ENCODE assay signal across 28 cellular contexts in genomic region chrX:124343016-124343415, GRCh38. TPM values are rescaled to one million over a fixed set of nuclear protein-coding genes. Genes with fewer than 3 reads are reported as not detected.
DNase-seq lines count a peak whose midpoint lies in the region; ATAC-seq, FAIRE-seq and TF ChIP-seq lines count a peak whose summit lies in the region.
"Had no signal": no experiment of that assay in that cellular context is flagged by ENCODE, and none has a peak within 500 bp of the region (broad histone marks: within the 10 kb centered on the region; RNA-seq: fewer than 3 reads in every experiment).

No MANE protein-coding gene starts in this region.

- H4K20me1 ChIP-seq in OCI-LY7 (ENCODE audit: insufficient read depth, low read length) = no peaks in the 10 kb centered on the region

- no peaks in the 10 kb centered on the region for H3K36me3 ChIP-seq in OCI-LY7 (ENCODE audit: insufficient read depth, low read length)
- H3K36me3 ChIP-seq: BLaER1, left lung, ovary, upper lobe of left lung had no signal

- no peak for ATAC-seq in activated CD8-positive, alpha-beta memory T cell treated with anti-CD3 and anti-CD28 coated beads, Interleukin-2, amount 10 ng/mL, durations not matched to agents 7 days and 5 days
- no peak for ATAC-seq in activated naive CD8-positive, alpha-beta T cell treated with anti-CD3 and anti-CD28 coated beads, Interleukin-2, amount 10 ng/mL, durations not matched to agents 7 days and 5 days (ENCODE audit: low read depth)
- peak; percentile 27 to 63 (median 63) for ATAC-seq in natural killer cell
- ATAC-seq in HG03196 (IDR thresholded peaks at IDR 0.05; ENCODE audit: unreplicated experiment) = no peak
- ATAC-seq: left lung, right cardiac atrium had no signal

- peaks cover 2% of the 10 kb centered on the region for H3K36me3 Mint-ChIP-seq in activated CD8-positive, alpha-beta memory T cell treated with anti-CD3 and anti-CD28 coated beads, Interleukin-2, amount 10 ng/mL, durations not matched to agents 7 days and 5 days
- no peaks in the 10 kb centered on the region for H3K36me3 Mint-ChIP-seq in activated naive CD8-positive, alpha-beta T cell treated with anti-CD3 and anti-CD28 coated beads, Interleukin-2, amount 10 ng/mL, durations not matched to agents 7 days and 5 days
- H3K36me3 Mint-ChIP-seq in natural killer cell = no peaks in the 10 kb centered on the region

- no peaks in the 10 kb centered on the region for H3K9me3 Mint-ChIP-seq in activated CD8-positive, alpha-beta memory T cell treated with anti-CD3 and anti-CD28 coated beads, Interleukin-2, amount 10 ng/mL, durations not matched to agents 7 days and 5 days (ENCODE audit: low read depth)
- H3K9me3 Mint-ChIP-seq in activated naive CD8-positive, alpha-beta T cell treated with anti-CD3 and anti-CD28 coated beads, Interleukin-2, amount 10 ng/mL, durations not matched to agents 7 days and 5 days = no peaks in the 10 kb centered on the region
- no peaks in the 10 kb centered on the region for H3K9me3 Mint-ChIP-seq in natural killer cell
- H3K9me3 Mint-ChIP-seq: nephron had no signal

- FAIRE-seq in HTR-8/SVneo (lab: Jason Lieb, UNC) = no peak

- peak overlapping the region; percentile 58 for H3K4me3 Mint-ChIP-seq in activated CD8-positive, alpha-beta memory T cell treated with anti-CD3 and anti-CD28 coated beads, Interleukin-2, amount 10 ng/mL, durations not matched to agents 7 days and 5 days
- H3K4me3 Mint-ChIP-seq in activated naive CD8-positive, alpha-beta T cell treated with anti-CD3 and anti-CD28 coated beads, Interleukin-2, amount 10 ng/mL, durations not matched to agents 7 days and 5 days = peak overlapping the region; percentile 81
- H3K4me3 Mint-ChIP-seq in natural killer cell = peak overlapping the region; percentile 55
- H3K4me3 Mint-ChIP-seq: nephron had no signal

- H3K4me2 ChIP-seq in OCI-LY7 (ENCODE audit: low read length) = no peak overlapping the region
- H3K4me2 ChIP-seq: BLaER1, PC-9 had no signal

- H3K79me2 ChIP-seq in OCI-LY7 (ENCODE audit: insufficient read depth, low read depth, low read length) = no peaks in the 10 kb centered on the region

- peaks cover 50% of the 10 kb centered on the region for H3K4me1 ChIP-seq in OCI-LY7 (ENCODE audit: insufficient read depth, low read length, poor library complexity, severe bottlenecking)
- H3K4me1 ChIP-seq: BLaER1, left lung, upper lobe of left lung had no signal

- peaks cover 48% of the 10 kb centered on the region for H3K4me1 Mint-ChIP-seq in activated CD8-positive, alpha-beta memory T cell treated with anti-CD3 and anti-CD28 coated beads, Interleukin-2, amount 10 ng/mL, durations not matched to agents 7 days and 5 days
- H3K4me1 Mint-ChIP-seq in activated naive CD8-positive, alpha-beta T cell treated with anti-CD3 and anti-CD28 coated beads, Interleukin-2, amount 10 ng/mL, durations not matched to agents 7 days and 5 days = peaks cover 52% of the 10 kb centered on the region
- peaks cover 53 to 62% of the 10 kb centered on the region in 2 donors for H3K4me1 Mint-ChIP-seq in natural killer cell
- H3K4me1 Mint-ChIP-seq: nephron had no signal

- peak overlapping the region; percentile 98 for H3K27ac Mint-ChIP-seq in activated CD8-positive, alpha-beta memory T cell treated with anti-CD3 and anti-CD28 coated beads, Interleukin-2, amount 10 ng/mL, durations not matched to agents 7 days and 5 days
- peak overlapping the region; percentile 93 for H3K27ac Mint-ChIP-seq in activated naive CD8-positive, alpha-beta T cell treated with anti-CD3 and anti-CD28 coated beads, Interleukin-2, amount 10 ng/mL, durations not matched to agents 7 days and 5 days
- H3K27ac Mint-ChIP-seq in natural killer cell = peak overlapping the region; percentile 94 to 95
- H3K27ac Mint-ChIP-seq: nephron had no signal

- no peaks in the 10 kb centered on the region for H3K27me3 Mint-ChIP-seq in activated CD8-positive, alpha-beta memory T cell treated with anti-CD3 and anti-CD28 coated beads, Interleukin-2, amount 10 ng/mL, durations not matched to agents 7 days and 5 days
- no peaks in the 10 kb centered on the region for H3K27me3 Mint-ChIP-seq in activated naive CD8-positive, alpha-beta T cell treated with anti-CD3 and anti-CD28 coated beads, Interleukin-2, amount 10 ng/mL, durations not matched to agents 7 days and 5 days
- no peaks in the 10 kb centered on the region for H3K27me3 Mint-ChIP-seq in natural killer cell (ENCODE audit: low read depth in 2 of 2)

- no peak overlapping the region for H3K4me3 ChIP-seq in OCI-LY7 (ENCODE audit: low read depth, low read length, poor library complexity, severe bottlenecking)
- H3K4me3 ChIP-seq: BLaER1, dorsolateral prefrontal cortex, left lung, ovary, PC-9, upper lobe of left lung had no signal

- no peaks in the 10 kb centered on the region for H3K9me3 ChIP-seq in OCI-LY7 (ENCODE audit: low read length)
- H3K9me3 ChIP-seq: BLaER1, left lung, ovary, upper lobe of left lung had no signal

- CTCF ChIA-PET in activated CD8-positive, alpha-beta memory T cell treated with anti-CD3 and anti-CD28 coated beads, Interleukin-2, amount 10 ng/mL, durations not matched to agents 7 days and 5 days (lab: Charles Lee) = no interaction called here
- CTCF ChIA-PET in OCI-LY7 (lab: Charles Lee; ENCODE audit: unreplicated experiment) = no interaction called here

- peak overlapping the region; percentile 67; the same call in 1 of the 2 replicates for H2AFZ ChIP-seq in OCI-LY7 (ENCODE audit: low read length)
- H2AFZ ChIP-seq: PC-9 had no signal

- DNase-seq in activated CD8-positive, alpha-beta memory T cell treated with anti-CD3 and anti-CD28 coated beads, Interleukin-2, amount 10 ng/mL, durations not matched to agents 7 days and 5 days = no peak
- no peak for DNase-seq in activated CD8-positive, alpha-beta memory T cell treated with anti-CD3 and anti-CD28 coated beads, Interleukin-2, amount 50 U/mL, for 48 hours
- DNase-seq in OCI-LY7 (ENCODE audit: low spot score) (no peak), natural killer cell (no peak), HTR-8/SVneo (ENCODE audit: insufficient read length, low spot score) (no peak), CD1c-positive myeloid dendritic cell (ENCODE audit: extremely low spot score) (no peak)
- DNase-seq in activated naive CD8-positive, alpha-beta T cell treated with anti-CD3 and anti-CD28 coated beads, Interleukin-2, amount 10 ng/mL, durations not matched to agents 7 days and 5 days = no peak
- DNase-seq: activated CD4-positive, alpha-beta T cell treated with anti-CD3 and anti-CD28 coated beads, Interleukin-2, amount 50 U/mL, for 4 hours; anterior cingulate cortex; caudate nucleus; dorsolateral prefrontal cortex; H7; left lung; NCI-H1105; NCI-H2029; NCI-H226; NCI-H774; ovary; PC-9; right cardiac atrium; SHP77 treated with DMSO at 0.1 percent for 48 hours; stimulated activated CD4-positive, alpha-beta T cell treated with anti-CD3 and anti-CD28 coated beads, Interleukin-12 subunit alpha, Interleukin-12 subunit beta, amount 100 ng/mL, for 4 hours; upper lobe of left lung had no signal

- BruUV-seq in OCI-LY7 (replicated peaks; lab: Mats Ljungman, UMichigan) = no TSS peak

- POLR2A ChIA-PET in OCI-LY7 (lab: Charles Lee) = interaction anchor here (1.2 kb wide), 1 partner anchor 15 kb away, joined by 4 read pairs; no protein-coding TSS in a partner anchor
- POLR2A ChIA-PET in activated naive CD8-positive, alpha-beta T cell treated with anti-CD3 and anti-CD28 coated beads, Interleukin-2, amount 10 ng/mL, durations not matched to agents 7 days and 5 days (lab: Charles Lee) = interaction anchor here (0.6 kb wide), 1 partner anchor 50 kb away, joined by 3 read pairs; no protein-coding TSS in a partner anchor

- H3K9me2 ChIP-seq in OCI-LY7 (ENCODE audit: insufficient read depth, low read length) = no peaks in the 10 kb centered on the region

- H3K27ac ChIP-seq in OCI-LY7 (ENCODE audit: low read depth, low read length, poor library complexity, severe bottlenecking) = no peak overlapping the region
- H3K27ac ChIP-seq: BLaER1, dorsolateral prefrontal cortex, epithelial cell of prostate, HL-60, left lung, ovary, PC-9, upper lobe of left lung had no signal

- TF ChIP-seq CTCF in OCI-LY7 (conservative IDR thresholded peaks at IDR 0.05; ENCODE audit: low read length) = no peak
- TF ChIP-seq CTCF in natural killer cell (IDR thresholded peaks at IDR 0.05) = no peak

- intact Hi-C loops in OCI-LY7 (cut with micrococcal nuclease; ENCODE audit: unreplicated experiment) (no loop called here), natural killer cell (cut with micrococcal nuclease) (loop anchor here (5.0 to 10.0 kb wide), 2 partner anchors 278 to 381 kb away; partner anchors contain the start of gene STAG2)

RNA-seq across cellular contexts. Expression of gene SH2D1A, which starts 3.3 kb away (rescaled TPM):
- total RNA-seq in activated CD8-positive, alpha-beta memory T cell treated with anti-CD3 and anti-CD28 coated beads, Interleukin-2, amount 10 ng/mL, durations not matched to agents 7 days and 5 days = 10 to 100 TPM; 47.0 to 61.8 TPM
- 2.2 and 4.3 TPM in 2 replicates for total RNA-seq in OCI-LY7 (2014; rRNA removed; shearing (Covaris generic))
- total RNA-seq in OCI-LY7 (2022) (0.63 and 0.77 TPM in 2 replicates), natural killer cell (10 to 100 TPM; 58.4 to 73.6 (median 62.2) TPM)
- total RNA-seq in activated naive CD8-positive, alpha-beta T cell treated with anti-CD3 and anti-CD28 coated beads, Interleukin-2, amount 10 ng/mL, durations not matched to agents 7 days and 5 days = 10 to 100 TPM; 45.8 to 51.2 TPM
- total RNA-seq: H7, PC-9 had no signal

RNA-seq across cellular contexts. Expression of gene TEX13D, which starts 10.6 kb away (rescaled TPM):
- total RNA-seq in activated CD8-positive, alpha-beta memory T cell treated with anti-CD3 and anti-CD28 coated beads, Interleukin-2, amount 10 ng/mL, durations not matched to agents 7 days and 5 days = not detected
- total RNA-seq in OCI-LY7 (2014; rRNA removed; shearing (Covaris generic)) = not detected in 2 replicates
- total RNA-seq in OCI-LY7 (2022) = not detected in 2 replicates
- not detected for total RNA-seq in activated naive CD8-positive, alpha-beta T cell treated with anti-CD3 and anti-CD28 coated beads, Interleukin-2, amount 10 ng/mL, durations not matched to agents 7 days and 5 days
- under 1 TPM in 1 of 3 donors, not detected in 2; 0.32 TPM for total RNA-seq in natural killer cell
- total RNA-seq: H7, left lung, ovary, PC-9, right cardiac atrium, upper lobe of left lung had no signal

Comparison
In these comparisons a context has a peak if more than half of its experiments do, and no peak if none do; other contexts are left out.
1. ATAC-seq: peak in natural killer cell (3 of 3); none in activated CD8-positive, alpha-beta memory T cell treated with anti-CD3 and anti-CD28 coated beads, Interleukin-2, amount 10 ng/mL, durations not matched to agents 7 days and 5 days (single experiment), activated naive CD8-positive, alpha-beta T cell treated with anti-CD3 and anti-CD28 coated beads, Interleukin-2, amount 10 ng/mL, durations not matched to agents 7 days and 5 days (single experiment) and HG03196 (single experiment).
2. RNA of gene SH2D1A, which starts 3.3 kb away (total RNA-seq): 58.4 to 73.6 TPM in natural killer cell, 47.0 to 61.8 TPM in activated CD8-positive, alpha-beta memory T cell treated with anti-CD3 and anti-CD28 coated beads, Interleukin-2, amount 10 ng/mL, durations not matched to agents 7 days and 5 days and 45.8 to 51.2 TPM in activated naive CD8-positive, alpha-beta T cell treated with anti-CD3 and anti-CD28 coated beads, Interleukin-2, amount 10 ng/mL, durations not matched to agents 7 days and 5 days; 0.63 to 4.3 TPM in OCI-LY7; every median in the first group is over 4 times any median in the second.
3. Peak in every context shown above with its lines, with median percentiles within 50 percentile points of each other: H3K27ac Mint-ChIP-seq and H3K4me3 Mint-ChIP-seq.